17 cellular contexts compared by ENCODE assay signal in the genomic region with DNA sequence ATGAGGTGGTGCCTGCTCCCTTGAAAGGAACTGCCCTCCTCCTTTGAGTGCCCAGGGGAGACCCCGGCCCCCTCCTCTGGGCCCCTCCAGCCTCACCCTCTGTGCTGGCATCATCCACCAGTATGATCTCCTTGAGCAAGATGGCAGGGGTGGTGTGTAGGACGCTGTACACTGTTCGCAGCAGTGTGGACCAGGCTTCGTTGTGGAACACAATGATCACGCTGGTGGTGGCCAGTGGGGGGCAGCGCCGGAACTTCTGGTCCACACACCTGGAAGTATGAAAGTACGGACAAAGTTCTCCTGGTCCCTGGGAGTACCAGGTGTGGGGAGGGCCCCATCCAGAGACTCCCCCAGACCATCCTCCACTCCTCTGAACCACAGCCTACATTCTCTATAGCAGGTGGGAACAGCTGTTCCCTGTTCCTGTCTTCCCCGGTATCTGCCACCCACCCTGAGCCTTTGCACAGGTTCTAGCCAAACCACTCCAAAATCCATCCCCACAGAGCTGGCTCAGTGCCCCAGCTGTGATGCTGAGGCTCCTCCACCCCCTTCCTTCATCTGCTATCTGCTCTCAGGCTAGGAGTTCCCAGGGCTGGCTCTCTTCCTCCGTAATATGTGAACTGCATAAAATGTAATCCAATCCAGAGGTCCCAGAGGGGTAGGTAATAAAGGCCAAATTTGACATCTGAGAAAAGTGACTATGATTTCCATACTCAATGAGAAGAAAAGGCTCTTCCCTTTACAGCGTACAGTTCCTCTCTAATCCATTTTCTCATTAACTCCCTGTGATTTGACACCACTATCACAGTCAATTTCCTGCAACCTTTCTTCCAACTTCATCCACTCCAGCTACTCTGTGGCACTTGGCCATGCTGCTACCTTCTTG. TPM values are rescaled to one million over a fixed set of nuclear protein-coding genes. Genes with fewer than 3 reads are reported as not detected.
A peak's percentile ranks its signal among the peaks of the same experiment; 100 is the strongest.
DNase-seq lines count a peak whose midpoint lies in the region; ATAC-seq and TF ChIP-seq lines count a peak whose summit lies in the region.
"Had no signal": no experiment of that assay in that cellular context is flagged by ENCODE, and none has a peak within 500 bp of the region (broad histone marks: within the 10 kb centered on the region; RNA-seq: fewer than 3 reads in every experiment).

No MANE protein-coding gene starts in this region.

- CTCF ChIA-PET in T-cell (lab: Charles Lee), result no interaction called here
- CTCF ChIA-PET in Calu3 (lab: Charles Lee), result no interaction called here

- no peaks in the 10 kb centered on the region for H3K9me3 Mint-ChIP-seq in naive thymus-derived CD8-positive, alpha-beta T cell
- H3K9me3 Mint-ChIP-seq in T-cell (no peaks in the 10 kb centered on the region), Calu3 (ENCODE audit: low read depth, unreplicated experiment) (no peaks in the 10 kb centered on the region)
- H3K9me3 Mint-ChIP-seq: CD4-positive, alpha-beta T cell; nephron progenitor cell had no signal

- TF ChIP-seq CTCF in GM10266 (IDR thresholded peaks at IDR 0.05; ENCODE audit: control insufficient read depth, insufficient read depth, low read depth, missing control alignments) (peak; percentile 3), NB4 (IDR thresholded peaks at IDR 0.05; ENCODE audit: low read depth, low read length) (peak; percentile 14), astrocyte of the spinal cord (IDR thresholded peaks at IDR 0.05; ENCODE audit: low read depth, low read length) (peak; percentile 8), Calu3 (IDR thresholded peaks at IDR 0.05; ENCODE audit: unreplicated experiment) (no peak)

- TF ChIP-seq POLR2A in NB4 (IDR thresholded peaks at IDR 0.05; ENCODE audit: extremely low read depth, insufficient read length), result no peak

- H3K4me3 ChIP-seq in NB4 (ENCODE audit: low read depth, low read length) (no peak overlapping the region), astrocyte of the spinal cord (ENCODE audit: low read depth, low read length) (no peak overlapping the region)
- H3K4me3 ChIP-seq: smooth muscle cell, testis had no signal

- peaks cover 0 to 13% (median 0%) of the 10 kb centered on the region in 5 donors for H3K27me3 Mint-ChIP-seq in naive thymus-derived CD8-positive, alpha-beta T cell
- H3K27me3 Mint-ChIP-seq in T-cell (no peaks in the 10 kb centered on the region), Calu3 (ENCODE audit: unreplicated experiment) (no peaks in the 10 kb centered on the region)
- H3K27me3 Mint-ChIP-seq: activated CD4-positive, alpha-beta T cell treated with anti-CD3 and anti-CD28 coated beads for 36 hours; CD4-positive, alpha-beta T cell had no signal

- in situ Hi-C loops in astrocyte of the spinal cord (cut with HindIII; ENCODE audit: low sequenced_read_pairs), result no loop called here

- H3K4me3 Mint-ChIP-seq in naive thymus-derived CD8-positive, alpha-beta T cell, result no peak overlapping the region
- H3K4me3 Mint-ChIP-seq in T-cell, result no peak overlapping the region
- H3K4me3 Mint-ChIP-seq in Calu3 (ENCODE audit: low read depth, unreplicated experiment), result no peak overlapping the region
- H3K4me3 Mint-ChIP-seq: activated CD4-positive, alpha-beta T cell treated with anti-CD3 and anti-CD28 coated beads for 36 hours; CD4-positive, alpha-beta T cell; nephron progenitor cell had no signal

- intact Hi-C loops in Calu3 (cut with micrococcal nuclease; ENCODE audit: unreplicated experiment), result no loop called here

- ATAC-seq in naive thymus-derived CD8-positive, alpha-beta T cell, result no peak
- ATAC-seq in T-cell (replicated peaks in 1 of 4), result no peak
- ATAC-seq: activated CD4-positive, alpha-beta T cell treated with anti-CD3 and anti-CD28 coated beads for 36 hours; left lobe of liver had no signal

- DNase-seq in GM10266 (ENCODE audit: extremely low spot score) (no peak), NB4 (ENCODE audit: low read depth) (no peak), astrocyte of the spinal cord (ENCODE audit: low read depth, low spot score) (no peak), T-cell (no peak), Calu3 (no peak), NOMO-1 (lab: John Stamatoyannopoulos, UW; ENCODE audit: unreplicated experiment in 2 of 2) (no peak)
- no peak for DNase-seq in naive thymus-derived CD8-positive, alpha-beta T cell
- no peak for DNase-seq in activated T-cell treated with anti-CD3 and anti-CD28 coated beads, Interleukin-2, amount 50 U/mL, for 48 hours
- DNase-seq: activated CD4-positive, alpha-beta T cell treated with anti-CD3 and anti-CD28 coated beads for 36 hours; CD4-positive, alpha-beta T cell; GF-D8; NCI-H1694 treated with DMSO at 0.1 percent for 48 hours; nephron progenitor cell; T-helper 1 cell; testis had no signal

- peak overlapping the region in 6 of 10 donors; percentile 16 to 80 (median 74) for H3K27ac Mint-ChIP-seq in naive thymus-derived CD8-positive, alpha-beta T cell
- no peak overlapping the region for H3K27ac Mint-ChIP-seq in T-cell
- no peak overlapping the region for H3K27ac Mint-ChIP-seq in Calu3 (ENCODE audit: unreplicated experiment)
- H3K27ac Mint-ChIP-seq: activated CD4-positive, alpha-beta T cell treated with anti-CD3 and anti-CD28 coated beads for 36 hours; CD4-positive, alpha-beta T cell; nephron progenitor cell had no signal

- H3K4me1 Mint-ChIP-seq in naive thymus-derived CD8-positive, alpha-beta T cell, result peaks cover 19 to 49% (median 36%) of the 10 kb centered on the region in 4 donors
- H3K4me1 Mint-ChIP-seq in T-cell (peaks cover 14 to 35% (median 28%) of the 10 kb centered on the region in 3 donors), Calu3 (ENCODE audit: low read depth, unreplicated experiment) (no peaks in the 10 kb centered on the region)

- H3K36me3 Mint-ChIP-seq in naive thymus-derived CD8-positive, alpha-beta T cell, result peaks cover 7 to 68% (median 65%) of the 10 kb centered on the region in 3 donors
- H3K36me3 Mint-ChIP-seq in T-cell (peaks cover 69% of the 10 kb centered on the region), Calu3 (ENCODE audit: insufficient read depth, unreplicated experiment) (peaks cover 17% of the 10 kb centered on the region)

- no TSS peak for BruUV-seq in Calu3 (replicated peaks; lab: Mats Ljungman, UMichigan)

- POLR2A ChIA-PET in naive thymus-derived CD8-positive, alpha-beta T cell (lab: Charles Lee), result interaction anchor here (0.7 to 1.7 kb wide), 3 partner anchors 9 to 14 kb away, joined by 3 to 4 read pairs (median 4); partner anchors contain the start of gene GALNT6
- POLR2A ChIA-PET in T-cell (lab: Charles Lee), result no interaction called here

RNA-seq across cellular contexts. Expression of gene GALNT6, which starts 13.9 kb away (rescaled TPM):
- total RNA-seq in naive thymus-derived CD8-positive, alpha-beta T cell, result 1 to 10 TPM; 1.5 to 1.9 TPM
- polyA plus RNA-seq in naive thymus-derived CD8-positive, alpha-beta T cell, result 1 to 10 TPM; 4.4 to 8.3 (median 4.6) TPM
- total RNA-seq in T-cell (10 to 100 TPM in 2 of 5 donors, 1 to 10 TPM in 3; 5.3 to 19.6 (median 7.9) TPM), Calu3 (2022) (34.0 and 45.3 TPM in 2 replicates)

RNA-seq across cellular contexts. Expression of gene CELA1, which starts 30.9 kb away (rescaled TPM):
- 1 to 10 TPM; 2.2 to 2.5 TPM for total RNA-seq in naive thymus-derived CD8-positive, alpha-beta T cell
- polyA plus RNA-seq in naive thymus-derived CD8-positive, alpha-beta T cell, result 1 to 10 TPM; 3.6 to 9.8 (median 8.1) TPM
- total RNA-seq in T-cell (1 to 10 TPM in 2 of 5 donors, under 1 TPM in 3; 0.47 to 3.5 (median 0.88) TPM), Calu3 (2022) (not detected in 2 replicates)
- total RNA-seq: left lobe of liver, smooth muscle cell had no signal
- polyA plus RNA-seq: smooth muscle cell had no signal

RNA-seq across cellular contexts. Expression of gene SLC4A8, which starts 47.3 kb away (rescaled TPM):
- total RNA-seq in naive thymus-derived CD8-positive, alpha-beta T cell, result under 1 TPM; 0.41 to 0.42 TPM
- under 1 TPM; 0.52 to 0.99 (median 0.58) TPM for polyA plus RNA-seq in naive thymus-derived CD8-positive, alpha-beta T cell
- total RNA-seq in T-cell, result 1 to 10 TPM in 3 of 5 donors, under 1 TPM in 2; 0.82 to 3.3 (median 1.1) TPM
- 0.76 and 1.1 TPM in 2 replicates for total RNA-seq in Calu3 (2022)

RNA-seq across cellular contexts. Expression of gene BIN2, which starts 53.4 kb away (rescaled TPM):
- 100 to 1,000 TPM; 257 to 267 TPM for total RNA-seq in naive thymus-derived CD8-positive, alpha-beta T cell
- polyA plus RNA-seq in naive thymus-derived CD8-positive, alpha-beta T cell, result 100 to 1,000 TPM; 228 to 303 (median 266) TPM
- total RNA-seq in T-cell, result 100 to 1,000 TPM; 196 to 240 (median 202) TPM
- not detected in 2 replicates for total RNA-seq in Calu3 (2022)
- total RNA-seq: smooth muscle cell had no signal
- polyA plus RNA-seq: smooth muscle cell had no signal

Comparison
In these comparisons a context has a peak if more than half of its experiments do, and no peak if none do; other contexts are left out.
1. H3K27ac Mint-ChIP-seq: peak in naive thymus-derived CD8-positive, alpha-beta T cell (6 of 10); none in T-cell (0 of 2) and Calu3 (single experiment).